Comparison of ENCODE assay signal across 43 cellular contexts in the genomic region with DNA sequence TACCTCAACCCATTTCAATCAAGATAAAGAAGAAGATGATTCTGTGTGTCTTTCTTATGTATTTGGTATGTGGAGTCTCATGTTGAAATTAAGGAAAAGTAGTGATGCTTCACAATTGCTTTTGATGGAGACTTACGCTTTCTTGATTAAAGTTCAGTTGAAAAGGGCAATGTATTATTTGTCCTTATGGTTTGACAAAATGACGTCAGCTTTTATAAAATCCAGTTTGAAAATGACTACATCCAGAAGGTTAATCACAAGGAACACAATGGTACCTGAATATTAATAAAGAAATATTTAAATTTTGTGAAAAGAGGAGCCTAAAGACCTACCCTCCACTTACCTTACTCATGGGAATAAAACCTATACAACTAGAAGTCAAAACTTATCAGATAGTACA. TPM values are rescaled to one million over a fixed set of nuclear protein-coding genes. Genes with fewer than 3 reads are reported as not detected.
"Had no signal": no experiment of that assay in that cellular context is flagged by ENCODE, and none has a peak within 500 bp of the region (broad histone marks: within the 10 kb centered on the region; RNA-seq: fewer than 3 reads in every experiment).

No MANE protein-coding gene starts in this region.

- H3K4me1 Mint-ChIP-seq: activated naive CD4-positive, alpha-beta T cell treated with anti-CD3 and anti-CD28 coated beads, Interleukin-2, amount 10 ng/mL, durations not matched to agents 7 days and 5 days; activated naive CD4-positive, alpha-beta T cell treated with anti-CD3 and anti-CD28 coated beads, Interleukin-2, amount 50 U/mL, for 24 hours; activated naive CD8-positive, alpha-beta T cell treated with anti-CD3 and anti-CD28 coated beads for 36 hours; activated naive CD8-positive, alpha-beta T cell treated with anti-CD3 and anti-CD28 coated beads, Interleukin-2, amount 10 ng/mL, durations not matched to agents 7 days and 5 days; activated naive CD8-positive, alpha-beta T cell treated with anti-CD3 and anti-CD28 coated beads, Interleukin-2, amount 50 U/mL, for 24 hours; activated T-helper 17 cell treated with anti-CD3 and anti-CD28 coated beads, Interleukin-2, amount 50 U/mL, for 72 hours; brain; central memory CD8-positive, alpha-beta T cell had no signal

- H3K9me3 Mint-ChIP-seq: activated naive CD4-positive, alpha-beta T cell treated with anti-CD3 and anti-CD28 coated beads for 36 hours; activated naive CD4-positive, alpha-beta T cell treated with anti-CD3 and anti-CD28 coated beads, Interleukin-2, amount 10 ng/mL, durations not matched to agents 7 days and 5 days; activated naive CD4-positive, alpha-beta T cell treated with anti-CD3 and anti-CD28 coated beads, Interleukin-2, amount 50 U/mL, for 24 hours; activated naive CD4-positive, alpha-beta T cell treated with anti-CD3 and anti-CD28 coated beads, Interleukin-2, amount 50 U/mL, for 72 hours; activated naive CD8-positive, alpha-beta T cell treated with anti-CD3 and anti-CD28 coated beads for 36 hours; activated naive CD8-positive, alpha-beta T cell treated with anti-CD3 and anti-CD28 coated beads, Interleukin-2, amount 10 ng/mL, durations not matched to agents 7 days and 5 days; activated naive CD8-positive, alpha-beta T cell treated with anti-CD3 and anti-CD28 coated beads, Interleukin-2, amount 50 U/mL, for 24 hours; activated T-cell treated with anti-CD3 and anti-CD28 coated beads, Interleukin-2, amount 50 U/mL, for 24 hours; activated T-cell treated with anti-CD3 and anti-CD28 coated beads, Interleukin-2, amount 50 U/mL, for 4 hours; activated T-helper 1 cell treated with anti-CD3 and anti-CD28 coated beads, Interleukin-12 subunit alpha, Interleukin-12 subunit beta, Interleukin-2, Interleukin-4 antibody, amounts not matched to agents 30 ng/mL and 10 ng/mL and 1 ng/mL, durations not matched to agents 14 hours and 24 hours and 36 hours; activated T-helper 2 cell treated with anti-CD3 and anti-CD28 coated beads, Interferon-gamma antibody, Interleukin-2, Interleukin-4, amounts not matched to agents 10 μg/mL and 5 μg/mL and 100 μg/mL, durations not matched to agents 14 hours and 24 hours and 36 hours; brain had no signal

- H3K27me3 ChIP-seq: adrenal gland, ascending aorta, body of pancreas, brain microvascular endothelial cell, breast epithelium, cardiac muscle cell had no signal

- H3K27me3 Mint-ChIP-seq: activated naive CD4-positive, alpha-beta T cell treated with anti-CD3 and anti-CD28 coated beads, Interleukin-2, amount 10 ng/mL, durations not matched to agents 7 days and 5 days; activated naive CD8-positive, alpha-beta T cell treated with anti-CD3 and anti-CD28 coated beads, Interleukin-2, amount 10 ng/mL, durations not matched to agents 7 days and 5 days; activated naive CD8-positive, alpha-beta T cell treated with anti-CD3 and anti-CD28 coated beads, Interleukin-2, amount 50 U/mL, for 24 hours; activated T-cell treated with anti-CD3 and anti-CD28 coated beads, Interleukin-2, amount 50 U/mL, for 24 hours; brain; central memory CD8-positive, alpha-beta T cell had no signal

- H3K4me3 Mint-ChIP-seq: activated naive CD4-positive, alpha-beta T cell treated with anti-CD3 and anti-CD28 coated beads for 36 hours; activated naive CD4-positive, alpha-beta T cell treated with anti-CD3 and anti-CD28 coated beads, Interleukin-2, amount 10 ng/mL, durations not matched to agents 7 days and 5 days; activated naive CD4-positive, alpha-beta T cell treated with anti-CD3 and anti-CD28 coated beads, Interleukin-2, amount 50 U/mL, for 24 hours; activated naive CD8-positive, alpha-beta T cell; activated naive CD8-positive, alpha-beta T cell treated with anti-CD3 and anti-CD28 coated beads for 36 hours; activated naive CD8-positive, alpha-beta T cell treated with anti-CD3 and anti-CD28 coated beads, Interleukin-2, amount 10 ng/mL, durations not matched to agents 7 days and 5 days; activated naive CD8-positive, alpha-beta T cell treated with anti-CD3 and anti-CD28 coated beads, Interleukin-2, amount 50 U/mL, for 24 hours; activated T-cell treated with anti-CD3 and anti-CD28 coated beads, Interleukin-2, amount 50 U/mL, for 24 hours; activated T-cell treated with anti-CD3 and anti-CD28 coated beads, Interleukin-2, amount 50 U/mL, for 4 hours; activated T-cell treated with anti-CD3 and anti-CD28 coated beads, Interleukin-2, amount 50 U/mL, for 72 hours; activated T-helper 1 cell treated with anti-CD3 and anti-CD28 coated beads, Interleukin-12 subunit alpha, Interleukin-12 subunit beta, Interleukin-2, Interleukin-4 antibody, amounts not matched to agents 30 ng/mL and 10 ng/mL and 1 ng/mL, durations not matched to agents 14 hours and 24 hours and 36 hours; activated T-helper 17 cell treated with anti-CD3 and anti-CD28 coated beads, Interleukin-2, amount 50 U/mL, for 72 hours; brain; central memory CD8-positive, alpha-beta T cell had no signal

- H3K36me3 Mint-ChIP-seq: activated naive CD4-positive, alpha-beta T cell treated with anti-CD3 and anti-CD28 coated beads, Interleukin-2, amount 10 ng/mL, durations not matched to agents 7 days and 5 days; activated naive CD4-positive, alpha-beta T cell treated with anti-CD3 and anti-CD28 coated beads, Interleukin-2, amount 50 U/mL, for 24 hours; activated naive CD4-positive, alpha-beta T cell treated with anti-CD3 and anti-CD28 coated beads, Interleukin-2, amount 50 U/mL, for 72 hours; activated naive CD8-positive, alpha-beta T cell; activated naive CD8-positive, alpha-beta T cell treated with anti-CD3 and anti-CD28 coated beads for 36 hours; activated naive CD8-positive, alpha-beta T cell treated with anti-CD3 and anti-CD28 coated beads, Interleukin-2, amount 10 ng/mL, durations not matched to agents 7 days and 5 days; brain had no signal

- DNase-seq: activated effector memory CD4-positive, alpha-beta T cell treated with anti-CD3 and anti-CD28 coated beads, Interleukin-2, amount 50 U/mL, for 16 hours; activated effector memory CD4-positive, alpha-beta T cell treated with Interleukin-2 at 50 U/mL for 16 hours; activated gamma-delta T cell; activated gamma-delta T cell treated with Interleukin-2 at 50 U/mL for 16 hours; activated naive CD4-positive, alpha-beta T cell; activated naive CD4-positive, alpha-beta T cell treated with anti-CD3 and anti-CD28 coated beads for 36 hours; activated naive CD4-positive, alpha-beta T cell treated with anti-CD3 and anti-CD28 coated beads, Interleukin-2, amount 10 ng/mL, durations not matched to agents 7 days and 5 days; activated naive CD4-positive, alpha-beta T cell treated with anti-CD3 and anti-CD28 coated beads, Interleukin-2, amount 50 U/mL, for 16 hours; activated naive CD4-positive, alpha-beta T cell treated with Interleukin-2 at 50 U/mL for 16 hours; activated naive CD8-positive, alpha-beta T cell treated with anti-CD3 and anti-CD28 coated beads for 36 hours; activated naive CD8-positive, alpha-beta T cell treated with anti-CD3 and anti-CD28 coated beads, Interleukin-2, amount 10 ng/mL, durations not matched to agents 7 days and 5 days; activated naive CD8-positive, alpha-beta T cell treated with anti-CD3 and anti-CD28 coated beads, Interleukin-2, amount 50 U/mL, for 24 hours; activated T-cell treated with anti-CD3 and anti-CD28 coated beads, Interleukin-2, amount 50 U/mL, for 24 hours; activated T-cell treated with anti-CD3 and anti-CD28 coated beads, Interleukin-2, amount 50 U/mL, for 4 hours; activated T-cell treated with anti-CD3 and anti-CD28 coated beads, Interleukin-2, amount 50 U/mL, for 48 hours; activated T-cell treated with anti-CD3 and anti-CD28 coated beads, Interleukin-2, amount 50 U/mL, for 72 hours; adrenal gland; amniotic stem cell; amygdala; anterior cingulate cortex; aorta; body of pancreas; brain microvascular endothelial cell; caudate nucleus; central memory CD4-positive, alpha-beta T cell; cerebellar nuclear complex had no signal

- H3K36me3 ChIP-seq: adrenal gland, ascending aorta, brain microvascular endothelial cell, breast epithelium, cardiac muscle cell had no signal

- FAIRE-seq: astrocyte, bronchial epithelial cell had no signal

- H3K4me1 ChIP-seq: adrenal gland, ascending aorta, body of pancreas, breast epithelium had no signal

- H3K27ac Mint-ChIP-seq: activated naive CD4-positive, alpha-beta T cell treated with anti-CD3 and anti-CD28 coated beads for 36 hours; activated naive CD4-positive, alpha-beta T cell treated with anti-CD3 and anti-CD28 coated beads, Interleukin-2, amount 10 ng/mL, durations not matched to agents 7 days and 5 days; activated naive CD4-positive, alpha-beta T cell treated with anti-CD3 and anti-CD28 coated beads, Interleukin-2, amount 50 U/mL, for 24 hours; activated naive CD4-positive, alpha-beta T cell treated with anti-CD3 and anti-CD28 coated beads, Interleukin-2, amount 50 U/mL, for 72 hours; activated naive CD8-positive, alpha-beta T cell; activated naive CD8-positive, alpha-beta T cell treated with anti-CD3 and anti-CD28 coated beads for 36 hours; activated naive CD8-positive, alpha-beta T cell treated with anti-CD3 and anti-CD28 coated beads, Interleukin-2, amount 10 ng/mL, durations not matched to agents 7 days and 5 days; activated naive CD8-positive, alpha-beta T cell treated with anti-CD3 and anti-CD28 coated beads, Interleukin-2, amount 50 U/mL, for 24 hours; activated T-cell treated with anti-CD3 and anti-CD28 coated beads, Interleukin-2, amount 50 U/mL, for 24 hours; activated T-cell treated with anti-CD3 and anti-CD28 coated beads, Interleukin-2, amount 50 U/mL, for 72 hours; activated T-helper 1 cell treated with anti-CD3 and anti-CD28 coated beads, Interleukin-12 subunit alpha, Interleukin-12 subunit beta, Interleukin-2, Interleukin-4 antibody, amounts not matched to agents 30 ng/mL and 10 ng/mL and 1 ng/mL, durations not matched to agents 14 hours and 24 hours and 36 hours; activated T-helper 17 cell treated with anti-CD3 and anti-CD28 coated beads, Interleukin-2, amount 50 U/mL, for 72 hours; activated T-helper 2 cell treated with anti-CD3 and anti-CD28 coated beads, Interferon-gamma antibody, Interleukin-2, Interleukin-4, amounts not matched to agents 10 μg/mL and 5 μg/mL and 100 μg/mL, durations not matched to agents 14 hours and 24 hours and 36 hours; brain had no signal

- H3K9me3 ChIP-seq: adrenal gland, ascending aorta, body of pancreas, breast epithelium had no signal

- H3K4me3 ChIP-seq: adrenal gland, ascending aorta, body of pancreas, breast epithelium, cardiac muscle cell had no signal

- ATAC-seq: activated naive CD4-positive, alpha-beta T cell treated with anti-CD3 and anti-CD28 coated beads, Interleukin-2, amount 50 U/mL, for 72 hours; activated naive CD8-positive, alpha-beta T cell treated with anti-CD3 and anti-CD28 coated beads, Interleukin-2, amount 50 U/mL, for 24 hours; activated T-cell treated with anti-CD3 and anti-CD28 coated beads, Interleukin-2, amount 50 U/mL, for 4 hours; activated T-cell treated with anti-CD3 and anti-CD28 coated beads, Interleukin-2, amount 50 U/mL, for 72 hours; activated T-helper 17 cell treated with anti-CD3 and anti-CD28 coated beads, Interleukin-2, amount 50 U/mL, for 72 hours; body of pancreas had no signal

- H3K27ac ChIP-seq: adrenal gland, ascending aorta, body of pancreas, brain microvascular endothelial cell, breast epithelium, cardiac muscle cell had no signal

RNA-seq across cellular contexts. Expression of gene KRTAP26-1, which starts 4.4 kb away (rescaled TPM):
- total RNA-seq: activated naive CD4-positive, alpha-beta T cell treated with anti-CD3 and anti-CD28 coated beads for 36 hours; activated naive CD4-positive, alpha-beta T cell treated with anti-CD3 and anti-CD28 coated beads, Interleukin-2, amount 50 U/mL, for 72 hours; activated naive CD8-positive, alpha-beta T cell treated with anti-CD3 and anti-CD28 coated beads for 36 hours; activated naive CD8-positive, alpha-beta T cell treated with anti-CD3 and anti-CD28 coated beads, Interleukin-2, amount 10 ng/mL, durations not matched to agents 7 days and 5 days; activated T-cell treated with anti-CD3 and anti-CD28 coated beads, Interleukin-2, amount 50 U/mL, for 4 hours; activated T-cell treated with anti-CD3 and anti-CD28 coated beads, Interleukin-2, amount 50 U/mL, for 72 hours; activated T-helper 1 cell treated with anti-CD3 and anti-CD28 coated beads, Interleukin-12 subunit alpha, Interleukin-12 subunit beta, Interleukin-2, Interleukin-4 antibody, amounts not matched to agents 30 ng/mL and 10 ng/mL and 1 ng/mL, durations not matched to agents 14 hours and 24 hours and 36 hours; activated T-helper 17 cell treated with anti-CD3 and anti-CD28 coated beads, Interleukin-2, amount 50 U/mL, for 72 hours; activated T-helper 2 cell treated with anti-CD3 and anti-CD28 coated beads, Interferon-gamma antibody, Interleukin-2, Interleukin-4, amounts not matched to agents 10 μg/mL and 5 μg/mL and 100 μg/mL, durations not matched to agents 14 hours and 24 hours and 36 hours; adrenal gland; aorta; ascending aorta; astrocyte; body of pancreas; breast epithelium; bronchial epithelial cell; cardiac muscle cell; cardiac septum; cerebellum; chondrocyte had no signal
- polyA plus RNA-seq: adipose tissue, adrenal gland, aorta, cardiac muscle cell had no signal

RNA-seq across cellular contexts. Expression of gene KRTAP27-1, which starts 21.8 kb away (rescaled TPM):
- total RNA-seq: activated naive CD4-positive, alpha-beta T cell treated with anti-CD3 and anti-CD28 coated beads for 36 hours; activated naive CD4-positive, alpha-beta T cell treated with anti-CD3 and anti-CD28 coated beads, Interleukin-2, amount 50 U/mL, for 72 hours; activated naive CD8-positive, alpha-beta T cell treated with anti-CD3 and anti-CD28 coated beads for 36 hours; activated naive CD8-positive, alpha-beta T cell treated with anti-CD3 and anti-CD28 coated beads, Interleukin-2, amount 10 ng/mL, durations not matched to agents 7 days and 5 days; activated T-cell treated with anti-CD3 and anti-CD28 coated beads, Interleukin-2, amount 50 U/mL, for 4 hours; activated T-cell treated with anti-CD3 and anti-CD28 coated beads, Interleukin-2, amount 50 U/mL, for 72 hours; activated T-helper 1 cell treated with anti-CD3 and anti-CD28 coated beads, Interleukin-12 subunit alpha, Interleukin-12 subunit beta, Interleukin-2, Interleukin-4 antibody, amounts not matched to agents 30 ng/mL and 10 ng/mL and 1 ng/mL, durations not matched to agents 14 hours and 24 hours and 36 hours; activated T-helper 17 cell treated with anti-CD3 and anti-CD28 coated beads, Interleukin-2, amount 50 U/mL, for 72 hours; activated T-helper 2 cell treated with anti-CD3 and anti-CD28 coated beads, Interferon-gamma antibody, Interleukin-2, Interleukin-4, amounts not matched to agents 10 μg/mL and 5 μg/mL and 100 μg/mL, durations not matched to agents 14 hours and 24 hours and 36 hours; adrenal gland; aorta; ascending aorta; astrocyte; body of pancreas; breast epithelium; bronchial epithelial cell; cardiac muscle cell; cardiac septum; cerebellum; chondrocyte had no signal
- polyA plus RNA-seq: adipose tissue, adrenal gland, aorta, cardiac muscle cell had no signal

RNA-seq across cellular contexts. Expression of gene KRTAP25-1, which starts 26.4 kb away (rescaled TPM):
- total RNA-seq: activated naive CD4-positive, alpha-beta T cell treated with anti-CD3 and anti-CD28 coated beads for 36 hours; activated naive CD4-positive, alpha-beta T cell treated with anti-CD3 and anti-CD28 coated beads, Interleukin-2, amount 50 U/mL, for 72 hours; activated naive CD8-positive, alpha-beta T cell treated with anti-CD3 and anti-CD28 coated beads for 36 hours; activated naive CD8-positive, alpha-beta T cell treated with anti-CD3 and anti-CD28 coated beads, Interleukin-2, amount 10 ng/mL, durations not matched to agents 7 days and 5 days; activated T-cell treated with anti-CD3 and anti-CD28 coated beads, Interleukin-2, amount 50 U/mL, for 4 hours; activated T-cell treated with anti-CD3 and anti-CD28 coated beads, Interleukin-2, amount 50 U/mL, for 72 hours; activated T-helper 1 cell treated with anti-CD3 and anti-CD28 coated beads, Interleukin-12 subunit alpha, Interleukin-12 subunit beta, Interleukin-2, Interleukin-4 antibody, amounts not matched to agents 30 ng/mL and 10 ng/mL and 1 ng/mL, durations not matched to agents 14 hours and 24 hours and 36 hours; activated T-helper 17 cell treated with anti-CD3 and anti-CD28 coated beads, Interleukin-2, amount 50 U/mL, for 72 hours; activated T-helper 2 cell treated with anti-CD3 and anti-CD28 coated beads, Interferon-gamma antibody, Interleukin-2, Interleukin-4, amounts not matched to agents 10 μg/mL and 5 μg/mL and 100 μg/mL, durations not matched to agents 14 hours and 24 hours and 36 hours; adrenal gland; aorta; ascending aorta; astrocyte; body of pancreas; breast epithelium; bronchial epithelial cell; cardiac muscle cell; cardiac septum; cerebellum; chondrocyte had no signal
- polyA plus RNA-seq: adipose tissue, adrenal gland, aorta, cardiac muscle cell had no signal

RNA-seq across cellular contexts. Expression of gene KRTAP23-1, which starts 32.7 kb away (rescaled TPM):
- total RNA-seq: activated naive CD4-positive, alpha-beta T cell treated with anti-CD3 and anti-CD28 coated beads for 36 hours; activated naive CD4-positive, alpha-beta T cell treated with anti-CD3 and anti-CD28 coated beads, Interleukin-2, amount 50 U/mL, for 72 hours; activated naive CD8-positive, alpha-beta T cell treated with anti-CD3 and anti-CD28 coated beads for 36 hours; activated naive CD8-positive, alpha-beta T cell treated with anti-CD3 and anti-CD28 coated beads, Interleukin-2, amount 10 ng/mL, durations not matched to agents 7 days and 5 days; activated T-cell treated with anti-CD3 and anti-CD28 coated beads, Interleukin-2, amount 50 U/mL, for 4 hours; activated T-cell treated with anti-CD3 and anti-CD28 coated beads, Interleukin-2, amount 50 U/mL, for 72 hours; activated T-helper 1 cell treated with anti-CD3 and anti-CD28 coated beads, Interleukin-12 subunit alpha, Interleukin-12 subunit beta, Interleukin-2, Interleukin-4 antibody, amounts not matched to agents 30 ng/mL and 10 ng/mL and 1 ng/mL, durations not matched to agents 14 hours and 24 hours and 36 hours; activated T-helper 17 cell treated with anti-CD3 and anti-CD28 coated beads, Interleukin-2, amount 50 U/mL, for 72 hours; activated T-helper 2 cell treated with anti-CD3 and anti-CD28 coated beads, Interferon-gamma antibody, Interleukin-2, Interleukin-4, amounts not matched to agents 10 μg/mL and 5 μg/mL and 100 μg/mL, durations not matched to agents 14 hours and 24 hours and 36 hours; adrenal gland; aorta; ascending aorta; astrocyte; body of pancreas; breast epithelium; bronchial epithelial cell; cardiac muscle cell; cardiac septum; cerebellum; chondrocyte had no signal
- polyA plus RNA-seq: adipose tissue, adrenal gland, aorta, cardiac muscle cell had no signal

RNA-seq across cellular contexts. Expression of gene KRTAP24-1, which starts 33.0 kb away (rescaled TPM):
- total RNA-seq: activated naive CD4-positive, alpha-beta T cell treated with anti-CD3 and anti-CD28 coated beads for 36 hours; activated naive CD4-positive, alpha-beta T cell treated with anti-CD3 and anti-CD28 coated beads, Interleukin-2, amount 50 U/mL, for 72 hours; activated naive CD8-positive, alpha-beta T cell treated with anti-CD3 and anti-CD28 coated beads for 36 hours; activated naive CD8-positive, alpha-beta T cell treated with anti-CD3 and anti-CD28 coated beads, Interleukin-2, amount 10 ng/mL, durations not matched to agents 7 days and 5 days; activated T-cell treated with anti-CD3 and anti-CD28 coated beads, Interleukin-2, amount 50 U/mL, for 4 hours; activated T-cell treated with anti-CD3 and anti-CD28 coated beads, Interleukin-2, amount 50 U/mL, for 72 hours; activated T-helper 1 cell treated with anti-CD3 and anti-CD28 coated beads, Interleukin-12 subunit alpha, Interleukin-12 subunit beta, Interleukin-2, Interleukin-4 antibody, amounts not matched to agents 30 ng/mL and 10 ng/mL and 1 ng/mL, durations not matched to agents 14 hours and 24 hours and 36 hours; activated T-helper 17 cell treated with anti-CD3 and anti-CD28 coated beads, Interleukin-2, amount 50 U/mL, for 72 hours; activated T-helper 2 cell treated with anti-CD3 and anti-CD28 coated beads, Interferon-gamma antibody, Interleukin-2, Interleukin-4, amounts not matched to agents 10 μg/mL and 5 μg/mL and 100 μg/mL, durations not matched to agents 14 hours and 24 hours and 36 hours; adrenal gland; aorta; ascending aorta; astrocyte; body of pancreas; breast epithelium; bronchial epithelial cell; cardiac muscle cell; cardiac septum; cerebellum; chondrocyte had no signal
- polyA plus RNA-seq: adipose tissue, adrenal gland, aorta, cardiac muscle cell had no signal
